Comparison of ENCODE assay signal across 21 cellular contexts in genomic region chr18:79241755-79242154, GRCh38.
DNase-seq lines count a peak whose midpoint lies in the region; FAIRE-seq and TF ChIP-seq lines count a peak whose summit lies in the region.
"Had no signal": no experiment of that assay in that cellular context is flagged by ENCODE, and none has a peak within 500 bp of the region (broad histone marks: within the 10 kb centered on the region; RNA-seq: fewer than 3 reads in every experiment).

No MANE protein-coding gene starts in this region.

- TF ChIP-seq CTCF in nephron progenitor cell (IDR thresholded peaks at IDR 0.05) (no peak), D721Med (IDR thresholded peaks at IDR 0.05; ENCODE audit: insufficient read depth, missing control alignments) (no peak)

- H3K4me3 Mint-ChIP-seq in activated CD4-positive, alpha-beta T cell treated with anti-CD3 and anti-CD28 coated beads, Interleukin-2, amount 10 ng/mL, durations not matched to agents 24 days and 14 days, result no peak overlapping the region
- H3K4me3 Mint-ChIP-seq in nephron progenitor cell, result no peak overlapping the region
- H3K4me3 Mint-ChIP-seq: activated naive CD4-positive, alpha-beta T cell treated with anti-CD3 and anti-CD28 coated beads, Interleukin-2, amount 10 ng/mL, durations not matched to agents 7 days and 5 days; activated T-cell treated with anti-CD3 and anti-CD28 coated beads, Interleukin-2, amount 50 U/mL, for 4 hours; endodermal cell; T-cell; type B pancreatic cell had no signal

- no peaks in the 10 kb centered on the region for H3K9me3 Mint-ChIP-seq in activated CD4-positive, alpha-beta T cell treated with anti-CD3 and anti-CD28 coated beads, Interleukin-2, amount 10 ng/mL, durations not matched to agents 24 days and 14 days
- no peaks in the 10 kb centered on the region for H3K9me3 Mint-ChIP-seq in nephron progenitor cell
- H3K9me3 Mint-ChIP-seq: activated naive CD4-positive, alpha-beta T cell treated with anti-CD3 and anti-CD28 coated beads, Interleukin-2, amount 10 ng/mL, durations not matched to agents 7 days and 5 days; activated T-cell treated with anti-CD3 and anti-CD28 coated beads, Interleukin-2, amount 50 U/mL, for 4 hours; endodermal cell; T-cell; type B pancreatic cell had no signal

- no peaks in the 10 kb centered on the region for H3K36me3 Mint-ChIP-seq in activated CD4-positive, alpha-beta T cell treated with anti-CD3 and anti-CD28 coated beads, Interleukin-2, amount 10 ng/mL, durations not matched to agents 24 days and 14 days (ENCODE audit: low read depth)
- H3K36me3 Mint-ChIP-seq in nephron progenitor cell (ENCODE audit: low read depth), result peaks cover 6% of the 10 kb centered on the region
- H3K36me3 Mint-ChIP-seq: activated naive CD4-positive, alpha-beta T cell treated with anti-CD3 and anti-CD28 coated beads, Interleukin-2, amount 10 ng/mL, durations not matched to agents 7 days and 5 days had no signal

- intact Hi-C loops in activated CD4-positive, alpha-beta T cell treated with anti-CD3 and anti-CD28 coated beads, Interleukin-2, amount 10 ng/mL, durations not matched to agents 24 days and 14 days (cut with micrococcal nuclease), result no loop called here

- H3K4me1 Mint-ChIP-seq in activated CD4-positive, alpha-beta T cell treated with anti-CD3 and anti-CD28 coated beads, Interleukin-2, amount 10 ng/mL, durations not matched to agents 24 days and 14 days, result peaks cover 5% of the 10 kb centered on the region
- peaks cover 38% of the 10 kb centered on the region for H3K4me1 Mint-ChIP-seq in nephron progenitor cell

- DNase-seq in activated CD4-positive, alpha-beta T cell treated with anti-CD3 and anti-CD28 coated beads, Interleukin-2, amount 10 ng/mL, durations not matched to agents 24 days and 14 days, result peak; percentile 39
- DNase-seq in activated CD4-positive, alpha-beta T cell treated with anti-CD3 and anti-CD28 coated beads, Interleukin-2, amount 50 U/mL, for 4 hours, result no peak
- DNase-seq in NCI-H1105 treated with DMSO at 0.1 percent for 48 hours (lab: John Stamatoyannopoulos, UW) (peak; percentile 97), NCI-H69 (lab: John Stamatoyannopoulos, UW) (peak; percentile 88), nephron progenitor cell (no peak), occipital lobe (lab: John Stamatoyannopoulos, UW) (no peak), activated gamma-delta T cell treated with Interleukin-2 at 50 U/mL for 16 hours (no peak), D721Med (ENCODE audit: insufficient read length, low spot score) (no peak)
- DNase-seq: ACHN; activated CD4-positive, alpha-beta T cell treated with anti-CD3 and anti-CD28 coated beads for 1 hour; activated CD8-positive, alpha-beta memory T cell treated with anti-CD3 and anti-CD28 coated beads for 24 hours; activated naive CD4-positive, alpha-beta T cell treated with anti-CD3 and anti-CD28 coated beads, Interleukin-2, amount 10 ng/mL, durations not matched to agents 7 days and 5 days; activated T-cell treated with anti-CD3 and anti-CD28 coated beads, Interleukin-2, amount 50 U/mL, for 4 hours; amygdala; DMS53; endodermal cell; kidney; MV-4-11; NCI-H446; T-cell had no signal

- H3K27me3 Mint-ChIP-seq in activated CD4-positive, alpha-beta T cell treated with anti-CD3 and anti-CD28 coated beads, Interleukin-2, amount 10 ng/mL, durations not matched to agents 24 days and 14 days, result peaks cover 2% of the 10 kb centered on the region
- H3K27me3 Mint-ChIP-seq in nephron progenitor cell (ENCODE audit: low read depth, poor library complexity), result no peaks in the 10 kb centered on the region
- H3K27me3 Mint-ChIP-seq: activated naive CD4-positive, alpha-beta T cell treated with anti-CD3 and anti-CD28 coated beads, Interleukin-2, amount 10 ng/mL, durations not matched to agents 7 days and 5 days; T-cell; type B pancreatic cell had no signal

- no peak overlapping the region for H3K27ac Mint-ChIP-seq in activated CD4-positive, alpha-beta T cell treated with anti-CD3 and anti-CD28 coated beads, Interleukin-2, amount 10 ng/mL, durations not matched to agents 24 days and 14 days
- H3K27ac Mint-ChIP-seq in nephron progenitor cell, result no peak overlapping the region
- H3K27ac Mint-ChIP-seq: activated naive CD4-positive, alpha-beta T cell treated with anti-CD3 and anti-CD28 coated beads, Interleukin-2, amount 10 ng/mL, durations not matched to agents 7 days and 5 days; T-cell; type B pancreatic cell had no signal

- no peak for FAIRE-seq in D721Med (lab: Jason Lieb, UNC)
- FAIRE-seq: kidney had no signal

Comparison
In these comparisons a context has a peak if more than half of its experiments do, and no peak if none do; other contexts are left out.
1. DNase-seq: peak in activated CD4-positive, alpha-beta T cell treated with anti-CD3 and anti-CD28 coated beads, Interleukin-2, amount 10 ng/mL, durations not matched to agents 24 days and 14 days (single experiment), NCI-H1105 treated with DMSO at 0.1 percent for 48 hours (single experiment) and NCI-H69 (single experiment); none in activated CD4-positive, alpha-beta T cell treated with anti-CD3 and anti-CD28 coated beads, Interleukin-2, amount 50 U/mL, for 4 hours (0 of 2), nephron progenitor cell (single experiment), occipital lobe (single experiment), activated gamma-delta T cell treated with Interleukin-2 at 50 U/mL for 16 hours (single experiment) and D721Med (single experiment).